ENCODE assay signal across 1 cellular context in the genomic region with DNA sequence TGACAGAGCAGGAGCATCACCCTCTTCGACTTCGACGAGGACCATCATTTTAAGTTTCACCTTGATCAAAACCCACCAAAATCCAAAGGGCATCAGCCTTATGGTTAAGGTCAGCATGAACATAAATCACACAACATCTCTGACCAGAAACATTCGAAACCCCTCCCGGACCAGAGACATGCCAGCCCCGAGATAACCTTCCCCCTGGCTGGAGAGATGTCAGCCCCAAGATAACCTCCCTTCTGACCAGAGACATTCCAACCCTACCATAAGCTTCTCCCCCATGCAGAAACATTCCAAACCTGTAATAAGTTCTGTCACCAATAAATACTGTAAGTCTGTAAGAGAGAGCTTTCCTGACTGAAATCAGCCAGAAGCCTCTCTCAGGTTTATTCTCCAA.
TF ChIP-seq lines count a peak whose summit lies in the region.

No MANE protein-coding gene starts in this region.

TF ChIP-seq in K562, 482 proteins besides CTCF, POLR2A, EP300 and RAD21 (continued from another document):
- no peak for TF ChIP-seq FUS (optimal IDR thresholded peaks at IDR 0.05; ENCODE audit: low read depth, low read length)
- no peak for TF ChIP-seq TRIM25 (IDR thresholded peaks at IDR 0.05; ENCODE audit: borderline replicate concordance)
- TF ChIP-seq ELF2 (CRISPR knock-in tag; IDR thresholded peaks at IDR 0.05): no peak
- TF ChIP-seq CBFA2T2 (conservative IDR thresholded peaks at IDR 0.05): peak; percentile 64
- TF ChIP-seq DDX20 (tag; IDR thresholded peaks at IDR 0.05; ENCODE audit: low read depth): no peak
- no peak for TF ChIP-seq ZNF436 (CRISPR knock-in tag; IDR thresholded peaks at IDR 0.05)
- peak; percentile 73 for TF ChIP-seq ARID1B (IDR thresholded peaks at IDR 0.05)
- TF ChIP-seq TEAD4 (IDR thresholded peaks at IDR 0.05; ENCODE audit: low read length): peak; percentile 71
- no peak for TF ChIP-seq TEAD4 (CRISPR knock-in tag; IDR thresholded peaks at IDR 0.05; ENCODE audit: borderline replicate concordance)
- TF ChIP-seq KDM1A (IDR thresholded peaks at IDR 0.05): peak; percentile 36 to 47; a peak in 2 of 4 replicates
- no peak for TF ChIP-seq TBP (optimal IDR thresholded peaks at IDR 0.05; ENCODE audit: low read depth, low read length)
- 0 out of 2 replicates have a peak, but pooled peaks have one; percentile 14 for TF ChIP-seq SMARCE1 (IDR thresholded peaks at IDR 0.05)
- TF ChIP-seq POLR2AphosphoS5 (IDR thresholded peaks at IDR 0.05; ENCODE audit: control insufficient read depth, insufficient read depth, low read depth, low read length): peak; percentile 27; the same call in 1 of the 2 replicates
- TF ChIP-seq PKNOX1 (IDR thresholded peaks at IDR 0.05): peak; percentile 73
- TF ChIP-seq MECOM (CRISPR knock-in tag; IDR thresholded peaks at IDR 0.05): no peak
- peak; percentile 81 for TF ChIP-seq CBFA2T3 (IDR thresholded peaks at IDR 0.05)
- peak; percentile 67 for TF ChIP-seq TAL1 (IDR thresholded peaks at IDR 0.05)
- 0 out of 4 replicates have a peak, but pooled peaks of 1 of the 2 experiments have one; percentile 42 for TF ChIP-seq RCOR1 (IDR thresholded peaks at IDR 0.05; ENCODE audit: borderline replicate concordance in 1 of 2, low read depth in 2 of 2, low read length in 2 of 2)
